Comparison of ENCODE assay signal across 8 cellular contexts in the genomic region with DNA sequence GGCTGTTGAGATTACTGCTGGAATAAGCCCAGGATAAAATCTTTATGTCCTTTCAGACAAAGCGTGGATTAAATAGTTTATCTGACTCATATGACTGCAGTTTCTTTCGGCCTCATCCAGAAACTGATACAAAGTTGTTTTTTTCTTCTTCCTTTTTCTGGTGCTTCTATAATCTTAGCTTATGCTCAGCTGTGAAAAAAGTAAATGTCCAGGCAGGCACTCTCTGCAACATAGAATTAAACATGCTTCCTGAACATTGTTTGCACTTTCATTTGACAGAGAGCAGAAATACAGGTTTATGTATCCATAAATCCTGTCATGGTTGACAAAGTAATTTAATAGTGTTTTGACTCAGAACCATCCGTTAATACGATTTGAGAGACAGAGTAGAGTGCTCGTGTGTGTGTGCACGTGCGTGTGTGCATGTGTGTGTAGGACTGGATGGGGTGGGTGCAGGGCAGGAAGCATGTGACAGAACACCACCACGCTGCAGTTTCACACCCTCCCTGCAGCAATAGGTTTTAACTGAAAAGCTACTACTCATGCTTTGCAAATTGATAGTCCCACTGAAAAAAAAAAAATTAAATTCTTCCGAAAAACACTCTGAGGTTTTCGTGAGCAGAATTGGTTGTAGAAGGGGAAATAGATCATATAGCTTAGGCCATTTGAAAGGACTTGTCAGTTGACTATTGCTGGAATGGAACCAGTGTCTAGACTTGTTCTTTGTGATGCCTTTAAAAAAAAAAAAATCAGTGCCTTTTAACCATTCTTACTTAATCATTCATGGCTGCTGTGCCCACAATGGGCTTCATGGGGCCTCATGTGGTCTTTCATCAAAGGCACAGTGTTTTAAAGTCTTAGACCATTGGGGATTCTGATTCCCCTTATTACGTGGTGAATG.
DNase-seq lines count a peak whose midpoint lies in the region; ATAC-seq and TF ChIP-seq lines count a peak whose summit lies in the region.

No MANE protein-coding gene starts in this region.

- peaks cover 34% of the 10 kb centered on the region for H3K79me2 ChIP-seq in smooth muscle cell (ENCODE audit: low read depth)

- no peak overlapping the region for H2AFZ ChIP-seq in smooth muscle cell (ENCODE audit: low read depth)

- TF ChIP-seq CTCF in smooth muscle cell (IDR thresholded peaks at IDR 0.05; ENCODE audit: borderline replicate concordance, insufficient read depth, poor library complexity, severe bottlenecking) = no peak

- H3K4me1 ChIP-seq in smooth muscle cell (ENCODE audit: low read depth) = peaks cover 31% of the 10 kb centered on the region

- peak overlapping the region; percentile 80 for H3K4me2 ChIP-seq in smooth muscle cell

- 38% methylated on average over 11 of the region's 11 CpGs for WGBS in smooth muscle cell (ENCODE audit: low lambda C conversion rate)

- H4K20me1 ChIP-seq in smooth muscle cell (ENCODE audit: low read depth) = peaks cover 31% of the 10 kb centered on the region

- peak overlapping the region; percentile 46 for H3K9ac ChIP-seq in smooth muscle cell (ENCODE audit: low read depth)

- ATAC-seq in GM18873 (IDR thresholded peaks at IDR 0.05; ENCODE audit: low FRiP score, unreplicated experiment) (peak; percentile 95), HG02970 (IDR thresholded peaks at IDR 0.05; ENCODE audit: low FRiP score, unreplicated experiment) (peak; percentile 81)

- H3K27me3 ChIP-seq in smooth muscle cell (ENCODE audit: low read depth) = no peaks in the 10 kb centered on the region

- peak overlapping the region; percentile 24 for H3K4me3 ChIP-seq in smooth muscle cell

- no peaks in the 10 kb centered on the region for H3K9me3 ChIP-seq in smooth muscle cell (replicated peaks; ENCODE audit: low read depth)

- no peaks in the 10 kb centered on the region for H3F3A ChIP-seq in smooth muscle cell (ENCODE audit: low read depth)

- no peaks in the 10 kb centered on the region for H3K36me3 ChIP-seq in smooth muscle cell (ENCODE audit: low read depth)

- H3K27ac ChIP-seq in smooth muscle cell (ENCODE audit: low read depth) = peak overlapping the region; percentile 84

- DNase-seq in NCI-H2227 (lab: John Stamatoyannopoulos, UW; ENCODE audit: unreplicated experiment) (peak; percentile 48), activated T-cell treated with anti-CD3 and anti-CD28 coated beads for 24 hours (ENCODE audit: low read depth) (peak; percentile 46), globus pallidus (ENCODE audit: low spot score) (peak; percentile 74), smooth muscle cell (lab: John Stamatoyannopoulos, UW; ENCODE audit: unreplicated experiment) (no peak), kidney glomerular epithelial cell (lab: John Stamatoyannopoulos, UW) (no peak), NOMO-1 (lab: John Stamatoyannopoulos, UW; ENCODE audit: unreplicated experiment in 2 of 2) (no peak)

Comparison
In these comparisons a context has a peak if more than half of its experiments do, and no peak if none do; other contexts are left out.
1. DNase-seq: peak in NCI-H2227 (single experiment), activated T-cell treated with anti-CD3 and anti-CD28 coated beads for 24 hours (single experiment) and globus pallidus (single experiment); none in smooth muscle cell (single experiment), kidney glomerular epithelial cell (single experiment) and NOMO-1 (0 of 2).